ENCODE assay signal across 17 cellular contexts in genomic region chr1:33163621-33164071, GRCh38. TPM values are rescaled to one million over a fixed set of nuclear protein-coding genes. Genes with fewer than 3 reads are reported as not detected.
DNase-seq lines count a peak whose midpoint lies in the region; ATAC-seq and TF ChIP-seq lines count a peak whose summit lies in the region.
"Had no signal": no experiment of that assay in that cellular context is flagged by ENCODE, and none has a peak within 500 bp of the region (broad histone marks: within the 10 kb centered on the region; RNA-seq: fewer than 3 reads in every experiment).

No MANE protein-coding gene starts in this region.

- H3K4me1 ChIP-seq in BLaER1 (peaks cover 10% of the 10 kb centered on the region), mesodermal cell (ENCODE audit: control insufficient read depth, insufficient read depth, low read length, poor library complexity, severe bottlenecking) (peaks cover 15% of the 10 kb centered on the region)
- H3K4me1 ChIP-seq: A549 had no signal

- H3K36me3 ChIP-seq in BLaER1: peaks cover 61% of the 10 kb centered on the region
- H3K36me3 ChIP-seq in mesodermal cell (ENCODE audit: control insufficient read depth, insufficient read depth, low read length): peaks cover 15% of the 10 kb centered on the region

- peaks cover 18% of the 10 kb centered on the region for H3K36me3 Mint-ChIP-seq in chondrocyte (ENCODE audit: low read depth)
- peaks cover 5% of the 10 kb centered on the region for H3K36me3 Mint-ChIP-seq in activated naive CD8-positive, alpha-beta T cell treated with anti-CD3 and anti-CD28 coated beads, Interleukin-2, amount 50 U/mL, for 24 hours (ENCODE audit: low read depth)

- no peaks in the 10 kb centered on the region for H3K9me3 ChIP-seq in BLaER1
- no peaks in the 10 kb centered on the region for H3K9me3 ChIP-seq in mesodermal cell (ENCODE audit: control insufficient read depth, low read length)
- H3K9me3 ChIP-seq: A549, spleen, thyroid gland had no signal

- DNase-seq in NCI-H226 (peak; percentile 67), chondrocyte (ENCODE audit: low spot score) (peak; percentile 95), NCI-H2081 (lab: John Stamatoyannopoulos, UW) (no peak)
- no peak for DNase-seq in activated naive CD8-positive, alpha-beta T cell treated with anti-CD3 and anti-CD28 coated beads, Interleukin-2, amount 50 U/mL, for 24 hours
- DNase-seq in activated CD8-positive, alpha-beta memory T cell treated with anti-CD3 and anti-CD28 coated beads, Interleukin-2, amount 50 U/mL, for 4 hours: no peak
- DNase-seq: activated CD4-positive, CD25-positive, alpha-beta regulatory T cell; effector memory CD4-positive, alpha-beta T cell; left cardiac atrium; NCI-H1417 treated with DMSO at 0.1 percent for 48 hours; NCI-H446; OCI-M1; spleen; thyroid gland had no signal

- H4K20me1 ChIP-seq in BLaER1: no peaks in the 10 kb centered on the region

- peaks cover 5% of the 10 kb centered on the region for H3K9me3 Mint-ChIP-seq in chondrocyte (ENCODE audit: low read depth)
- H3K9me3 Mint-ChIP-seq in activated naive CD8-positive, alpha-beta T cell treated with anti-CD3 and anti-CD28 coated beads, Interleukin-2, amount 50 U/mL, for 24 hours: no peaks in the 10 kb centered on the region

- H3K27me3 ChIP-seq in BLaER1: no peaks in the 10 kb centered on the region
- H3K27me3 ChIP-seq: spleen, thyroid gland had no signal

- H3K27me3 Mint-ChIP-seq in chondrocyte (ENCODE audit: low read depth): no peaks in the 10 kb centered on the region
- H3K27me3 Mint-ChIP-seq in activated naive CD8-positive, alpha-beta T cell treated with anti-CD3 and anti-CD28 coated beads, Interleukin-2, amount 50 U/mL, for 24 hours: no peaks in the 10 kb centered on the region

- H3K4me3 Mint-ChIP-seq in chondrocyte (ENCODE audit: unreplicated experiment): no peak overlapping the region
- H3K4me3 Mint-ChIP-seq in activated naive CD8-positive, alpha-beta T cell treated with anti-CD3 and anti-CD28 coated beads, Interleukin-2, amount 50 U/mL, for 24 hours: no peak overlapping the region

- peaks cover 79% of the 10 kb centered on the region for H3K4me1 Mint-ChIP-seq in chondrocyte (ENCODE audit: low read depth)
- no peaks in the 10 kb centered on the region for H3K4me1 Mint-ChIP-seq in activated naive CD8-positive, alpha-beta T cell treated with anti-CD3 and anti-CD28 coated beads, Interleukin-2, amount 50 U/mL, for 24 hours

- no peak for ATAC-seq in HG03520 (IDR thresholded peaks at IDR 0.05; ENCODE audit: unreplicated experiment)
- ATAC-seq in activated naive CD8-positive, alpha-beta T cell treated with anti-CD3 and anti-CD28 coated beads, Interleukin-2, amount 50 U/mL, for 24 hours: no peak
- ATAC-seq: A549 had no signal

- H3K27ac ChIP-seq in BLaER1 (no peak overlapping the region), mesodermal cell (ENCODE audit: low read depth, low read length, severe bottlenecking) (peak overlapping the region; percentile 55)
- H3K27ac ChIP-seq: A549, spleen, thyroid gland had no signal

- peak; percentile 4 for TF ChIP-seq CTCF in chondrocyte (IDR thresholded peaks at IDR 0.05)

- H3K4me3 ChIP-seq in BLaER1 (no peak overlapping the region), mesodermal cell (ENCODE audit: extremely low read depth, insufficient read depth, low read length, poor library complexity, severe bottlenecking) (no peak overlapping the region)
- H3K4me3 ChIP-seq: A549, spleen, thyroid gland had no signal

- 56 to 59% methylated on average over 4 to 7 of the region's 8 CpGs for WGBS in mesodermal cell (ENCODE audit: insufficient coverage in 2 of 2), 2 experiments

- peak overlapping the region; percentile 96 for H3K27ac Mint-ChIP-seq in chondrocyte (ENCODE audit: unreplicated experiment)
- no peak overlapping the region for H3K27ac Mint-ChIP-seq in activated naive CD8-positive, alpha-beta T cell treated with anti-CD3 and anti-CD28 coated beads, Interleukin-2, amount 50 U/mL, for 24 hours

- H3K4me2 ChIP-seq in BLaER1: no peak overlapping the region
- H3K4me2 ChIP-seq: A549 had no signal

- 0 out of 2 replicates have a peak overlapping the region, but pooled peaks have one; percentile 38 for H3K9ac ChIP-seq in BLaER1

RNA-seq across cellular contexts. Expression of gene TRIM62, which starts 18.2 kb away (rescaled TPM):
- total RNA-seq in chondrocyte: 17.3 to 35.1 TPM (median 17.7 TPM) in 3 replicates
- polyA plus RNA-seq in mesodermal cell (2013, experiment 1 of 2): 8.0 TPM
- 7.7 TPM for polyA plus RNA-seq in mesodermal cell (2013, experiment 2 of 2)

Comparison
In these comparisons a context has a peak if more than half of its experiments do, and no peak if none do; other contexts are left out.
1. DNase-seq: peak in NCI-H226 (single experiment) and chondrocyte (single experiment); none in NCI-H2081 (0 of 2), activated naive CD8-positive, alpha-beta T cell treated with anti-CD3 and anti-CD28 coated beads, Interleukin-2, amount 50 U/mL, for 24 hours (single experiment) and activated CD8-positive, alpha-beta memory T cell treated with anti-CD3 and anti-CD28 coated beads, Interleukin-2, amount 50 U/mL, for 4 hours (single experiment).